In genomic region chr1:72281637-72282270, GRCh38 we compare ENCODE assay signal across 9 cellular contexts. TPM values are rescaled to one million over a fixed set of nuclear protein-coding genes. Genes with fewer than 3 reads are reported as not detected.
DNase-seq lines count a peak whose midpoint lies in the region; ATAC-seq and TF ChIP-seq lines count a peak whose summit lies in the region.
"Had no signal": no experiment of that assay in that cellular context is flagged by ENCODE, and none has a peak within 500 bp of the region (broad histone marks: within the 10 kb centered on the region; RNA-seq: fewer than 3 reads in every experiment).

No MANE protein-coding gene starts in this region.

- no peaks in the 10 kb centered on the region for H3K36me3 Mint-ChIP-seq in chondrocyte (ENCODE audit: low read depth)

- H3K36me3 ChIP-seq in mucosa of rectum (ENCODE audit: control insufficient read depth in 2 of 2, insufficient read depth in 2 of 2, low read length in 2 of 2): no peaks in the 10 kb centered on the region

- no peak overlapping the region for H3K4me3 Mint-ChIP-seq in chondrocyte (ENCODE audit: unreplicated experiment)
- H3K4me3 Mint-ChIP-seq: neural crest cell had no signal

- H3K9me3 ChIP-seq in mucosa of rectum (ENCODE audit: control insufficient read depth in 2 of 2, low read length in 2 of 2): no peaks in the 10 kb centered on the region

- no peaks in the 10 kb centered on the region for H3K9me3 Mint-ChIP-seq in chondrocyte (ENCODE audit: low read depth)
- H3K9me3 Mint-ChIP-seq: neural crest cell had no signal

- peaks cover 17 to 19% of the 10 kb centered on the region in 2 donors for H3K27me3 ChIP-seq in mucosa of rectum (ENCODE audit: control insufficient read depth in 2 of 2, insufficient read depth in 2 of 2, low read length in 2 of 2)

- H3K4me1 Mint-ChIP-seq in chondrocyte (ENCODE audit: low read depth): peaks cover 22% of the 10 kb centered on the region

- peaks cover 4 to 9% of the 10 kb centered on the region in 2 donors for H3K4me1 ChIP-seq in mucosa of rectum (ENCODE audit: control insufficient read depth in 2 of 2, insufficient read depth in 2 of 2, low read length in 2 of 2)

- H3K27me3 Mint-ChIP-seq in chondrocyte (ENCODE audit: low read depth): no peaks in the 10 kb centered on the region

- TF ChIP-seq CTCF in chondrocyte (IDR thresholded peaks at IDR 0.05): no peak

- peak; percentile 22 for DNase-seq in COR-L47 (lab: John Stamatoyannopoulos, UW)
- peak; percentile 11 for DNase-seq in NCI-H1105 (lab: John Stamatoyannopoulos, UW)
- DNase-seq in chondrocyte (ENCODE audit: low spot score): peak; percentile 47
- DNase-seq in islet precursor cell: no peak
- no peak for DNase-seq in Kasumi-1 (lab: John Stamatoyannopoulos, UW)
- DNase-seq in stimulated activated CD4-positive, alpha-beta T cell treated with anti-CD3 and anti-CD28 coated beads, Interleukin-12 subunit alpha, Interleukin-12 subunit beta, amount 100 ng/mL, for 4 hours: no peak

- peak overlapping the region in 1 of 2 donors; percentile 14 for H3K9ac ChIP-seq in mucosa of rectum (ENCODE audit: low read depth in 1 of 2, low read length in 2 of 2)

- no peak for ATAC-seq in GM21423 (IDR thresholded peaks at IDR 0.05; ENCODE audit: unreplicated experiment)

- peak overlapping the region; percentile 57 to 58 for H3K4me3 ChIP-seq in mucosa of rectum (ENCODE audit: low read length in 2 of 2)

- peak overlapping the region; percentile 38 to 49 for H3K27ac ChIP-seq in mucosa of rectum (ENCODE audit: low read depth in 2 of 2, low read length in 2 of 2)

- H3K27ac Mint-ChIP-seq in chondrocyte (ENCODE audit: unreplicated experiment): peak overlapping the region; percentile 70

RNA-seq across cellular contexts. Expression of gene NEGR1, which starts 0.6 kb away (rescaled TPM):
- 6.4 to 9.0 TPM (median 7.7 TPM) in 3 replicates for total RNA-seq in chondrocyte

Comparison
In these comparisons a context has a peak if more than half of its experiments do, and no peak if none do; other contexts are left out.
1. DNase-seq: peak in COR-L47 (single experiment), NCI-H1105 (single experiment) and chondrocyte (single experiment); none in islet precursor cell (single experiment), Kasumi-1 (0 of 2) and stimulated activated CD4-positive, alpha-beta T cell treated with anti-CD3 and anti-CD28 coated beads, Interleukin-12 subunit alpha, Interleukin-12 subunit beta, amount 100 ng/mL, for 4 hours (single experiment).